1 cellular context compared by ENCODE assay signal in the genomic region with DNA sequence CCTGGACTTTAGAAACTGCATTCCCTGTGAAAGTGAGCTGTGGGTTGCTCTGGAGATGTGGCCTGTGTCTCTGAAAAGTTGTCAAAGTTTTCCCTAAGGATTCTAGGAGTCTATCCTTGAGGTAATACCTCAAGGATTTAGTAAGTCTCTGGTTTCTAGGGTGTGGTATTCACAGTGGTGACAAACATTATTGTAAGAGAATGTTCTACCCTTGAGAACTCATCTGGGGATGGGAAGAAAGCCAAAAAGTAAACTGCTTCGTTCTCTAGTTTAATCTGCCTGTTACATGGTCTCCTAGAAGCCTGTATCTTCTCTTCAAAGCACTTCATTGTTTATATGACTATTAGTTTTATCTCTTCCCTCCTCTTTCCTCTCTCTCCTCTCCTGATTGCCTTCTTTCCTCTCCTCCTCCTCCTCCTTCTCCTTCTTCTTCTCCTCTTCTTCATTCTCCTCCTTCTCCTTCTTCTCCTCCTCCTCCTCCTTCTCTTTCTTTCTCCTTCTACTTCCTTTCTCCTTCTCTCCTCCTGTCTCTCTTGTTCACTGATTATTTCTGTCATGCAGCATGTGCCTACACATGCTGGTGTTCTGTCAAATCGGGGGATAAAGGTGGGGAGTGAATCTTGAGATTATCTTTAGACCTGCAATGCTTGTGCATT.
TF ChIP-seq lines count a peak whose summit lies in the region.

No MANE protein-coding gene starts in this region.

TF ChIP-seq in K562, 482 proteins besides CTCF, POLR2A, EP300 and RAD21 (continued from another document and continues in another):
- TF ChIP-seq, protein P1, sequence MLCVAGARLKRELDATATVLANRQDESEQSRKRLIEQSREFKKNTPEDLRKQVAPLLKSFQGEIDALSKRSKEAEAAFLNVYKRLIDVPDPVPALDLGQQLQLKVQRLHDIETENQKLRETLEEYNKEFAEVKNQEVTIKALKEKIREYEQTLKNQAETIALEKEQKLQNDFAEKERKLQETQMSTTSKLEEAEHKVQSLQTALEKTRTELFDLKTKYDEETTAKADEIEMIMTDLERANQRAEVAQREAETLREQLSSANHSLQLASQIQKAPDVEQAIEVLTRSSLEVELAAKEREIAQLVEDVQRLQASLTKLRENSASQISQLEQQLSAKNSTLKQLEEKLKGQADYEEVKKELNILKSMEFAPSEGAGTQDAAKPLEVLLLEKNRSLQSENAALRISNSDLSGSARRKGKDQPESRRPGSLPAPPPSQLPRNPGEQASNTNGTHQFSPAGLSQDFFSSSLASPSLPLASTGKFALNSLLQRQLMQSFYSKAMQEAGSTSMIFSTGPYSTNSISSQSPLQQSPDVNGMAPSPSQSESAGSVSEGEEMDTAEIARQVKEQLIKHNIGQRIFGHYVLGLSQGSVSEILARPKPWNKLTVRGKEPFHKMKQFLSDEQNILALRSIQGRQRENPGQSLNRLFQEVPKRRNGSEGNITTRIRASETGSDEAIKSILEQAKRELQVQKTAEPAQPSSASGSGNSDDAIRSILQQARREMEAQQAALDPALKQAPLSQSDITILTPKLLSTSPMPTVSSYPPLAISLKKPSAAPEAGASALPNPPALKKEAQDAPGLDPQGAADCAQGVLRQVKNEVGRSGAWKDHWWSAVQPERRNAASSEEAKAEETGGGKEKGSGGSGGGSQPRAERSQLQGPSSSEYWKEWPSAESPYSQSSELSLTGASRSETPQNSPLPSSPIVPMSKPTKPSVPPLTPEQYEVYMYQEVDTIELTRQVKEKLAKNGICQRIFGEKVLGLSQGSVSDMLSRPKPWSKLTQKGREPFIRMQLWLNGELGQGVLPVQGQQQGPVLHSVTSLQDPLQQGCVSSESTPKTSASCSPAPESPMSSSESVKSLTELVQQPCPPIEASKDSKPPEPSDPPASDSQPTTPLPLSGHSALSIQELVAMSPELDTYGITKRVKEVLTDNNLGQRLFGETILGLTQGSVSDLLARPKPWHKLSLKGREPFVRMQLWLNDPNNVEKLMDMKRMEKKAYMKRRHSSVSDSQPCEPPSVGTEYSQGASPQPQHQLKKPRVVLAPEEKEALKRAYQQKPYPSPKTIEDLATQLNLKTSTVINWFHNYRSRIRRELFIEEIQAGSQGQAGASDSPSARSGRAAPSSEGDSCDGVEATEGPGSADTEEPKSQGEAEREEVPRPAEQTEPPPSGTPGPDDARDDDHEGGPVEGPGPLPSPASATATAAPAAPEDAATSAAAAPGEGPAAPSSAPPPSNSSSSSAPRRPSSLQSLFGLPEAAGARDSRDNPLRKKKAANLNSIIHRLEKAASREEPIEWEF (CRISPR knock-in tag; IDR thresholded peaks at IDR 0.05) = no peak
- TF ChIP-seq ZNF133 (CRISPR knock-in tag; IDR thresholded peaks at IDR 0.05) (no peak), ILF3 (IDR thresholded peaks at IDR 0.05; ENCODE audit: borderline replicate concordance) (no peak), NR2F6 (CRISPR knock-in tag; IDR thresholded peaks at IDR 0.05) (no peak), TARDBP (IDR thresholded peaks at IDR 0.05) (no peak), CBX8 (IDR thresholded peaks at IDR 0.05; ENCODE audit: borderline replicate concordance, extremely low read depth, low read depth, low read length, poor library complexity, severe bottlenecking) (no peak), FOS (IDR thresholded peaks at IDR 0.05; ENCODE audit: extremely low read depth, insufficient read length) (no peak), HLTF (IDR thresholded peaks at IDR 0.05) (0 out of 2 replicates have a peak, but pooled peaks have one; percentile 39), ZFP36 (IDR thresholded peaks at IDR 0.05; ENCODE audit: low read depth, low read length, partially characterized antibody) (no peak), PHB2 (IDR thresholded peaks at IDR 0.05; ENCODE audit: low read depth) (no peak), ETV1 (tag; conservative IDR thresholded peaks at IDR 0.05; ENCODE audit: low read depth) (no peak), LARP7 (IDR thresholded peaks at IDR 0.05) (peak; percentile 92), STAT5A (IDR thresholded peaks at IDR 0.05; ENCODE audit: borderline replicate concordance, low read length) (no peak), ZBTB8A (IDR thresholded peaks at IDR 0.05; ENCODE audit: partially characterized antibody) (no peak), CTBP1 (IDR thresholded peaks at IDR 0.05; ENCODE audit: borderline replicate concordance) (no peak), KLF10 (CRISPR knock-in tag; IDR thresholded peaks at IDR 0.05) (no peak), ESRRB (CRISPR knock-in tag; IDR thresholded peaks at IDR 0.05; ENCODE audit: borderline replicate concordance) (no peak), NR4A1 (CRISPR knock-in tag; IDR thresholded peaks at IDR 0.05) (no peak), NR4A1 (tag; IDR thresholded peaks at IDR 0.05) (no peak), CREM (IDR thresholded peaks at IDR 0.05; ENCODE audit: low read depth) (no peak), NR1H2 (CRISPR knock-in tag; IDR thresholded peaks at IDR 0.05) (no peak), ZNF668 (CRISPR knock-in tag; IDR thresholded peaks at IDR 0.05) (no peak), THRAP3 (IDR thresholded peaks at IDR 0.05; ENCODE audit: borderline replicate concordance) (no peak; the same call in 1 of the 2 replicates), MTA2 (IDR thresholded peaks at IDR 0.05; ENCODE audit: low read depth) (0 out of 2 replicates have a peak, but pooled peaks have one; percentile 24), DIDO1 (tag; IDR thresholded peaks at IDR 0.05; ENCODE audit: low read depth) (0 out of 2 replicates have a peak, but pooled peaks have one; percentile 30)
- TF ChIP-seq, protein P2, sequence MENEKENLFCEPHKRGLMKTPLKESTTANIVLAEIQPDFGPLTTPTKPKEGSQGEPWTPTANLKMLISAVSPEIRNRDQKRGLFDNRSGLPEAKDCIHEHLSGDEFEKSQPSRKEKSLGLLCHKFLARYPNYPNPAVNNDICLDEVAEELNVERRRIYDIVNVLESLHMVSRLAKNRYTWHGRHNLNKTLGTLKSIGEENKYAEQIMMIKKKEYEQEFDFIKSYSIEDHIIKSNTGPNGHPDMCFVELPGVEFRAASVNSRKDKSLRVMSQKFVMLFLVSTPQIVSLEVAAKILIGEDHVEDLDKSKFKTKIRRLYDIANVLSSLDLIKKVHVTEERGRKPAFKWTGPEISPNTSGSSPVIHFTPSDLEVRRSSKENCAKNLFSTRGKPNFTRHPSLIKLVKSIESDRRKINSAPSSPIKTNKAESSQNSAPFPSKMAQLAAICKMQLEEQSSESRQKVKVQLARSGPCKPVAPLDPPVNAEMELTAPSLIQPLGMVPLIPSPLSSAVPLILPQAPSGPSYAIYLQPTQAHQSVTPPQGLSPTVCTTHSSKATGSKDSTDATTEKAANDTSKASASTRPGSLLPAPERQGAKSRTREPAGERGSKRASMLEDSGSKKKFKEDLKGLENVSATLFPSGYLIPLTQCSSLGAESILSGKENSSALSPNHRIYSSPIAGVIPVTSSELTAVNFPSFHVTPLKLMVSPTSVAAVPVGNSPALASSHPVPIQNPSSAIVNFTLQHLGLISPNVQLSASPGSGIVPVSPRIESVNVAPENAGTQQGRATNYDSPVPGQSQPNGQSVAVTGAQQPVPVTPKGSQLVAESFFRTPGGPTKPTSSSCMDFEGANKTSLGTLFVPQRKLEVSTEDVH (IDR thresholded peaks at IDR 0.05; ENCODE audit: low read depth, partially characterized antibody) = no peak
- TF ChIP-seq, protein P3, sequence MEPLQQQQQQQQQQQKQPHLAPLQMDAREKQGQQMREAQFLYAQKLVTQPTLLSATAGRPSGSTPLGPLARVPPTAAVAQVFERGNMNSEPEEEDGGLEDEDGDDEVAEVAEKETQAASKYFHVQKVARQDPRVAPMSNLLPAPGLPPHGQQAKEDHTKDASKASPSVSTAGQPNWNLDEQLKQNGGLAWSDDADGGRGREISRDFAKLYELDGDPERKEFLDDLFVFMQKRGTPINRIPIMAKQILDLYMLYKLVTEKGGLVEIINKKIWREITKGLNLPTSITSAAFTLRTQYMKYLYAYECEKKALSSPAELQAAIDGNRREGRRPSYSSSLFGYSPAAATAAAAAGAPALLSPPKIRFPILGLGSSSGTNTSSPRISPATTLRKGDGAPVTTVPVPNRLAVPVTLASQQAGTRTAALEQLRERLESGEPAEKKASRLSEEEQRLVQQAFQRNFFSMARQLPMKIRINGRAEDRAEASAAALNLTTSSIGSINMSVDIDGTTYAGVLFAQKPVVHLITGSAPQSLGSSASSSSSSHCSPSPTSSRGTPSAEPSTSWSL (CRISPR knock-in tag; IDR thresholded peaks at IDR 0.05; ENCODE audit: borderline replicate concordance) = no peak
- TF ChIP-seq, protein P4, sequence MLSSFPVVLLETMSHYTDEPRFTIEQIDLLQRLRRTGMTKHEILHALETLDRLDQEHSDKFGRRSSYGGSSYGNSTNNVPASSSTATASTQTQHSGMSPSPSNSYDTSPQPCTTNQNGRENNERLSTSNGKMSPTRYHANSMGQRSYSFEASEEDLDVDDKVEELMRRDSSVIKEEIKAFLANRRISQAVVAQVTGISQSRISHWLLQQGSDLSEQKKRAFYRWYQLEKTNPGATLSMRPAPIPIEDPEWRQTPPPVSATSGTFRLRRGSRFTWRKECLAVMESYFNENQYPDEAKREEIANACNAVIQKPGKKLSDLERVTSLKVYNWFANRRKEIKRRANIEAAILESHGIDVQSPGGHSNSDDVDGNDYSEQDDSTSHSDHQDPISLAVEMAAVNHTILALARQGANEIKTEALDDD (IDR thresholded peaks at IDR 0.05) = no peak
- TF ChIP-seq, protein P5, sequence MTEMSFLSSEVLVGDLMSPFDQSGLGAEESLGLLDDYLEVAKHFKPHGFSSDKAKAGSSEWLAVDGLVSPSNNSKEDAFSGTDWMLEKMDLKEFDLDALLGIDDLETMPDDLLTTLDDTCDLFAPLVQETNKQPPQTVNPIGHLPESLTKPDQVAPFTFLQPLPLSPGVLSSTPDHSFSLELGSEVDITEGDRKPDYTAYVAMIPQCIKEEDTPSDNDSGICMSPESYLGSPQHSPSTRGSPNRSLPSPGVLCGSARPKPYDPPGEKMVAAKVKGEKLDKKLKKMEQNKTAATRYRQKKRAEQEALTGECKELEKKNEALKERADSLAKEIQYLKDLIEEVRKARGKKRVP (CRISPR knock-in tag; IDR thresholded peaks at IDR 0.05) = no peak
- TF ChIP-seq, protein P6, sequence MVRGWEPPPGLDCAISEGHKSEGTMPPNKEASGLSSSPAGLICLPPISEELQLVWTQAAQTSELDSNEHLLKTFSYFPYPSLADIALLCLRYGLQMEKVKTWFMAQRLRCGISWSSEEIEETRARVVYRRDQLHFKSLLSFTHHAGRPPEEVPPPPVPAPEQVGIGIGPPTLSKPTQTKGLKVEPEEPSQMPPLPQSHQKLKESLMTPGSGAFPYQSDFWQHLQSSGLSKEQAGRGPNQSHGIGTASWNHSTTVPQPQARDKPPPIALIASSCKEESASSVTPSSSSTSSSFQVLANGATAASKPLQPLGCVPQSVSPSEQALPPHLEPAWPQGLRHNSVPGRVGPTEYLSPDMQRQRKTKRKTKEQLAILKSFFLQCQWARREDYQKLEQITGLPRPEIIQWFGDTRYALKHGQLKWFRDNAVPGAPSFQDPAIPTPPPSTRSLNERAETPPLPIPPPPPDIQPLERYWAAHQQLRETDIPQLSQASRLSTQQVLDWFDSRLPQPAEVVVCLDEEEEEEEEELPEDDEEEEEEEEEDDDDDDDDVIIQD (CRISPR knock-in tag; IDR thresholded peaks at IDR 0.05) = no peak
- TF ChIP-seq, protein P7, sequence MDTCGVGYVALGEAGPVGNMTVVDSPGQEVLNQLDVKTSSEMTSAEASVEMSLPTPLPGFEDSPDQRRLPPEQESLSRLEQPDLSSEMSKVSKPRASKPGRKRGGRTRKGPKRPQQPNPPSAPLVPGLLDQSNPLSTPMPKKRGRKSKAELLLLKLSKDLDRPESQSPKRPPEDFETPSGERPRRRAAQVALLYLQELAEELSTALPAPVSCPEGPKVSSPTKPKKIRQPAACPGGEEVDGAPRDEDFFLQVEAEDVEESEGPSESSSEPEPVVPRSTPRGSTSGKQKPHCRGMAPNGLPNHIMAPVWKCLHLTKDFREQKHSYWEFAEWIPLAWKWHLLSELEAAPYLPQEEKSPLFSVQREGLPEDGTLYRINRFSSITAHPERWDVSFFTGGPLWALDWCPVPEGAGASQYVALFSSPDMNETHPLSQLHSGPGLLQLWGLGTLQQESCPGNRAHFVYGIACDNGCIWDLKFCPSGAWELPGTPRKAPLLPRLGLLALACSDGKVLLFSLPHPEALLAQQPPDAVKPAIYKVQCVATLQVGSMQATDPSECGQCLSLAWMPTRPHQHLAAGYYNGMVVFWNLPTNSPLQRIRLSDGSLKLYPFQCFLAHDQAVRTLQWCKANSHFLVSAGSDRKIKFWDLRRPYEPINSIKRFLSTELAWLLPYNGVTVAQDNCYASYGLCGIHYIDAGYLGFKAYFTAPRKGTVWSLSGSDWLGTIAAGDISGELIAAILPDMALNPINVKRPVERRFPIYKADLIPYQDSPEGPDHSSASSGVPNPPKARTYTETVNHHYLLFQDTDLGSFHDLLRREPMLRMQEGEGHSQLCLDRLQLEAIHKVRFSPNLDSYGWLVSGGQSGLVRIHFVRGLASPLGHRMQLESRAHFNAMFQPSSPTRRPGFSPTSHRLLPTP (IDR thresholded peaks at IDR 0.05; ENCODE audit: borderline replicate concordance, extremely low read depth, insufficient read length) = no peak
- TF ChIP-seq, protein P8, sequence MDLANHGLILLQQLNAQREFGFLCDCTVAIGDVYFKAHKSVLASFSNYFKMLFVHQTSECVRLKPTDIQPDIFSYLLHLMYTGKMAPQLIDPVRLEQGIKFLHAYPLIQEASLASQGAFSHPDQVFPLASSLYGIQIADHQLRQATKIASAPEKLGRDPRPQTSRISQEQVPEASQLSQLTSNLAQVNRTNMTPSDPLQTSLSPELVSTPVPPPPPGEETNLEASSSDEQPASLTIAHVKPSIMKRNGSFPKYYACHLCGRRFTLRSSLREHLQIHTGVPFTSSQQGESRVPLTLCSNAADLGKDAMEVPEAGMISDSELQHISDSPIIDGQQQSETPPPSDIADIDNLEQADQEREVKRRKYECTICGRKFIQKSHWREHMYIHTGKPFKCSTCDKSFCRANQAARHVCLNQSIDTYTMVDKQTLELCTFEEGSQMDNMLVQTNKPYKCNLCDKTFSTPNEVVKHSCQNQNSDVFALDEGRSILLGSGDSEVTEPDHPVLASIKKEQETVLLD (IDR thresholded peaks at IDR 0.05) = peak; percentile 52; the same call in 1 of the 2 replicates
- TF ChIP-seq, protein P9, sequence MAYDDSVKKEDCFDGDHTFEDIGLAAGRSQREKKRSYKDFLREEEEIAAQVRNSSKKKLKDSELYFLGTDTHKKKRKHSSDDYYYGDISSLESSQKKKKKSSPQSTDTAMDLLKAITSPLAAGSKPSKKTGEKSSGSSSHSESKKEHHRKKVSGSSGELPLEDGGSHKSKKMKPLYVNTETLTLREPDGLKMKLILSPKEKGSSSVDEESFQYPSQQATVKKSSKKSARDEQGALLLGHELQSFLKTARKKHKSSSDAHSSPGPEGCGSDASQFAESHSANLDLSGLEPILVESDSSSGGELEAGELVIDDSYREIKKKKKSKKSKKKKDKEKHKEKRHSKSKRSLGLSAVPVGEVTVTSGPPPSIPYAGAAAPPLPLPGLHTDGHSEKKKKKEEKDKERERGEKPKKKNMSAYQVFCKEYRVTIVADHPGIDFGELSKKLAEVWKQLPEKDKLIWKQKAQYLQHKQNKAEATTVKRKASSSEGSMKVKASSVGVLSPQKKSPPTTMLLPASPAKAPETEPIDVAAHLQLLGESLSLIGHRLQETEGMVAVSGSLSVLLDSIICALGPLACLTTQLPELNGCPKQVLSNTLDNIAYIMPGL (CRISPR knock-in tag; IDR thresholded peaks at IDR 0.05) = no peak
- TF ChIP-seq, protein P10, sequence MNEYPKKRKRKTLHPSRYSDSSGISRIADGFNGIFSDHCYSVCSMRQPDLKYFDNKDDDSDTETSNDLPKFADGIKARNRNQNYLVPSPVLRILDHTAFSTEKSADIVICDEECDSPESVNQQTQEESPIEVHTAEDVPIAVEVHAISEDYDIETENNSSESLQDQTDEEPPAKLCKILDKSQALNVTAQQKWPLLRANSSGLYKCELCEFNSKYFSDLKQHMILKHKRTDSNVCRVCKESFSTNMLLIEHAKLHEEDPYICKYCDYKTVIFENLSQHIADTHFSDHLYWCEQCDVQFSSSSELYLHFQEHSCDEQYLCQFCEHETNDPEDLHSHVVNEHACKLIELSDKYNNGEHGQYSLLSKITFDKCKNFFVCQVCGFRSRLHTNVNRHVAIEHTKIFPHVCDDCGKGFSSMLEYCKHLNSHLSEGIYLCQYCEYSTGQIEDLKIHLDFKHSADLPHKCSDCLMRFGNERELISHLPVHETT (CRISPR knock-in tag; conservative IDR thresholded peaks at IDR 0.05 in 1 of 2, IDR thresholded peaks at IDR 0.05 in 1 of 2) = no peak
